9 cellular contexts compared by ENCODE assay signal in genomic region chr6:68638225-68638900, GRCh38. TPM values are rescaled to one million over a fixed set of nuclear protein-coding genes. Genes with fewer than 3 reads are reported as not detected.
A peak's percentile ranks its signal among the peaks of the same experiment; 100 is the strongest.
DNase-seq lines count a peak whose midpoint lies in the region; ATAC-seq and TF ChIP-seq lines count a peak whose summit lies in the region.
"Had no signal": no experiment of that assay in that cellular context is flagged by ENCODE, and none has a peak within 500 bp of the region (broad histone marks: within the 10 kb centered on the region; RNA-seq: fewer than 3 reads in every experiment).

No MANE protein-coding gene starts in this region.

- ATAC-seq in body of pancreas, result no peak
- ATAC-seq in GM18909 (IDR thresholded peaks at IDR 0.05; ENCODE audit: poor library complexity, unreplicated experiment), result no peak
- no peak for ATAC-seq in GM18520 (IDR thresholded peaks at IDR 0.05; ENCODE audit: unreplicated experiment)
- ATAC-seq: activated naive CD4-positive, alpha-beta T cell treated with anti-CD3 and anti-CD28 coated beads, Interleukin-2, amount 50 U/mL, for 72 hours had no signal

- peak; percentile 33 for DNase-seq in activated CD4-positive, alpha-beta memory T cell treated with anti-CD3 and anti-CD28 coated beads for 36 hours
- no peak for DNase-seq in activated CD4-positive, alpha-beta memory T cell treated with anti-CD3 and anti-CD28 coated beads, Interleukin-2, amount 10 ng/mL, durations not matched to agents 7 days and 5 days
- DNase-seq in NCI-H2107 (lab: John Stamatoyannopoulos, UW) (peak; percentile 11), body of pancreas (peak; percentile 35 to 53 (median 43)), kidney glomerular epithelial cell (lab: John Stamatoyannopoulos, UW) (peak; percentile 15), NCI-H524 treated with DMSO at 0.1 percent for 48 hours (lab: John Stamatoyannopoulos, UW) (no peak)

- no peak overlapping the region for H3K27ac ChIP-seq in body of pancreas

- no peak overlapping the region for H3K4me3 Mint-ChIP-seq in activated CD4-positive, alpha-beta memory T cell treated with anti-CD3 and anti-CD28 coated beads for 36 hours
- no peak overlapping the region for H3K4me3 Mint-ChIP-seq in activated CD4-positive, alpha-beta memory T cell treated with anti-CD3 and anti-CD28 coated beads, Interleukin-2, amount 10 ng/mL, durations not matched to agents 7 days and 5 days

- POLR2A ChIA-PET in activated CD4-positive, alpha-beta memory T cell treated with anti-CD3 and anti-CD28 coated beads for 36 hours (lab: Charles Lee), result no interaction called here
- POLR2A ChIA-PET in activated CD4-positive, alpha-beta memory T cell treated with anti-CD3 and anti-CD28 coated beads, Interleukin-2, amount 10 ng/mL, durations not matched to agents 7 days and 5 days (lab: Charles Lee), result no interaction called here

- peaks cover 20% of the 10 kb centered on the region for H3K4me1 ChIP-seq in body of pancreas

- no peaks in the 10 kb centered on the region for H3K36me3 ChIP-seq in body of pancreas (replicated peaks in 1 of 2; ENCODE audit: insufficient read depth in 1 of 2, low read depth in 2 of 2)

- H3K36me3 Mint-ChIP-seq in activated CD4-positive, alpha-beta memory T cell treated with anti-CD3 and anti-CD28 coated beads for 36 hours, result no peaks in the 10 kb centered on the region
- no peaks in the 10 kb centered on the region for H3K36me3 Mint-ChIP-seq in activated CD4-positive, alpha-beta memory T cell treated with anti-CD3 and anti-CD28 coated beads, Interleukin-2, amount 10 ng/mL, durations not matched to agents 7 days and 5 days (ENCODE audit: low read depth)

- TF ChIP-seq CTCF in body of pancreas (IDR thresholded peaks at IDR 0.05), result peak; percentile 33 to 84 (median 58)

- H3K27ac Mint-ChIP-seq in activated CD4-positive, alpha-beta memory T cell treated with anti-CD3 and anti-CD28 coated beads for 36 hours, result no peak overlapping the region
- H3K27ac Mint-ChIP-seq in activated CD4-positive, alpha-beta memory T cell treated with anti-CD3 and anti-CD28 coated beads, Interleukin-2, amount 10 ng/mL, durations not matched to agents 7 days and 5 days, result no peak overlapping the region
- H3K27ac Mint-ChIP-seq: activated naive CD4-positive, alpha-beta T cell treated with anti-CD3 and anti-CD28 coated beads, Interleukin-2, amount 50 U/mL, for 72 hours had no signal

- H3K27me3 Mint-ChIP-seq in activated CD4-positive, alpha-beta memory T cell treated with anti-CD3 and anti-CD28 coated beads for 36 hours, result peaks cover 48% of the 10 kb centered on the region
- H3K27me3 Mint-ChIP-seq in activated CD4-positive, alpha-beta memory T cell treated with anti-CD3 and anti-CD28 coated beads, Interleukin-2, amount 10 ng/mL, durations not matched to agents 7 days and 5 days, result peaks cover 47% of the 10 kb centered on the region

- CTCF ChIA-PET in activated CD4-positive, alpha-beta memory T cell treated with anti-CD3 and anti-CD28 coated beads for 36 hours (lab: Charles Lee), result interaction anchor here (0.7 kb wide), 1 partner anchor 85 kb away, joined by 3 read pairs; no protein-coding TSS in a partner anchor
- CTCF ChIA-PET in activated CD4-positive, alpha-beta memory T cell treated with anti-CD3 and anti-CD28 coated beads, Interleukin-2, amount 10 ng/mL, durations not matched to agents 7 days and 5 days (lab: Charles Lee), result no interaction called here

- no peaks in the 10 kb centered on the region for H3K9me3 Mint-ChIP-seq in activated CD4-positive, alpha-beta memory T cell treated with anti-CD3 and anti-CD28 coated beads for 36 hours
- H3K9me3 Mint-ChIP-seq in activated CD4-positive, alpha-beta memory T cell treated with anti-CD3 and anti-CD28 coated beads, Interleukin-2, amount 10 ng/mL, durations not matched to agents 7 days and 5 days, result no peaks in the 10 kb centered on the region
- H3K9me3 Mint-ChIP-seq: activated naive CD4-positive, alpha-beta T cell treated with anti-CD3 and anti-CD28 coated beads, Interleukin-2, amount 50 U/mL, for 72 hours had no signal

- WGBS in body of pancreas, 2 donors, result 23% methylated on average over 11 of the region's 11 CpGs

- intact Hi-C loops in activated CD4-positive, alpha-beta memory T cell treated with anti-CD3 and anti-CD28 coated beads for 36 hours (cut with micrococcal nuclease), result loop anchor here (2.0 to 10.0 kb wide), 4 partner anchors 139 to 1469 kb away; no protein-coding TSS in a partner anchor
- intact Hi-C loops in body of pancreas (cut with DNase I), result no loop called here

- H3K27me3 ChIP-seq in body of pancreas, result peaks cover 0 to 27% of the 10 kb centered on the region in 2 donors

- no peak for TF ChIP-seq POLR2A in body of pancreas (IDR thresholded peaks at IDR 0.05)

- no peak overlapping the region for H3K4me3 ChIP-seq in body of pancreas

- peaks cover 18% of the 10 kb centered on the region for H3K4me1 Mint-ChIP-seq in activated CD4-positive, alpha-beta memory T cell treated with anti-CD3 and anti-CD28 coated beads for 36 hours (ENCODE audit: low read depth)
- H3K4me1 Mint-ChIP-seq in activated CD4-positive, alpha-beta memory T cell treated with anti-CD3 and anti-CD28 coated beads, Interleukin-2, amount 10 ng/mL, durations not matched to agents 7 days and 5 days, result peaks cover 15% of the 10 kb centered on the region

- no peaks in the 10 kb centered on the region for H3K9me3 ChIP-seq in body of pancreas

RNA-seq across cellular contexts. Expression of gene ADGRB3, which starts 3.3 kb away (rescaled TPM):
- total RNA-seq in activated CD4-positive, alpha-beta memory T cell treated with anti-CD3 and anti-CD28 coated beads for 36 hours, result not detected
- not detected for total RNA-seq in activated CD4-positive, alpha-beta memory T cell treated with anti-CD3 and anti-CD28 coated beads, Interleukin-2, amount 10 ng/mL, durations not matched to agents 7 days and 5 days
- 1 to 10 TPM in 1 of 2 donors, under 1 TPM in 1; under 0.01 to 1.3 TPM for total RNA-seq in body of pancreas
- total RNA-seq: activated naive CD4-positive, alpha-beta T cell treated with anti-CD3 and anti-CD28 coated beads, Interleukin-2, amount 50 U/mL, for 72 hours had no signal

Comparison
In these comparisons a context has a peak if more than half of its experiments do, and no peak if none do; other contexts are left out.
1. DNase-seq: peak in activated CD4-positive, alpha-beta memory T cell treated with anti-CD3 and anti-CD28 coated beads for 36 hours (single experiment), NCI-H2107 (single experiment), body of pancreas (4 of 4) and kidney glomerular epithelial cell (single experiment); none in activated CD4-positive, alpha-beta memory T cell treated with anti-CD3 and anti-CD28 coated beads, Interleukin-2, amount 10 ng/mL, durations not matched to agents 7 days and 5 days (single experiment) and NCI-H524 treated with DMSO at 0.1 percent for 48 hours (single experiment).